ENCODE assay signal across 8 cellular contexts in genomic region chr6:11428895-11429294, GRCh38.
DNase-seq lines count a peak whose midpoint lies in the region; ATAC-seq and TF ChIP-seq lines count a peak whose summit lies in the region.

No MANE protein-coding gene starts in this region.

- peaks cover 59% of the 10 kb centered on the region for H3K4me1 Mint-ChIP-seq in Caco-2 (ENCODE audit: low read depth, unreplicated experiment)

- ATAC-seq in GM21786 (IDR thresholded peaks at IDR 0.05; ENCODE audit: unreplicated experiment) = peak; percentile 45

- POLR2A ChIA-PET in Caco-2 (lab: Charles Lee) = no interaction called here

- H3K27me3 ChIP-seq in Caco-2 (replicated peaks; ENCODE audit: control insufficient read depth, insufficient read depth, low read length) (no peaks in the 10 kb centered on the region), subcutaneous abdominal adipose tissue (ENCODE audit: control insufficient read depth in 5 of 5, insufficient read depth in 4 of 5, low read length in 5 of 5) (no peaks in the 10 kb centered on the region)

- no peaks in the 10 kb centered on the region for H3K27me3 Mint-ChIP-seq in Caco-2 (ENCODE audit: insufficient read depth, unreplicated experiment)

- H3K4me3 ChIP-seq in Caco-2 (ENCODE audit: low read depth, low read length) = no peak overlapping the region
- H3K4me3 ChIP-seq in NB4 (ENCODE audit: low read depth, low read length) = no peak overlapping the region
- H3K4me3 ChIP-seq in subcutaneous abdominal adipose tissue (ENCODE audit: low read depth in 1 of 5, low read length in 5 of 5) = peak overlapping the region in 1 of 5 donors; percentile 3

- H3K9me3 Mint-ChIP-seq in Caco-2 (ENCODE audit: unreplicated experiment) = no peaks in the 10 kb centered on the region

- H3K9me3 ChIP-seq in Caco-2 (no peaks in the 10 kb centered on the region), subcutaneous abdominal adipose tissue (ENCODE audit: control insufficient read depth in 5 of 5, low read length in 5 of 5) (no peaks in the 10 kb centered on the region)

- peaks cover 73% of the 10 kb centered on the region for H3K4me1 ChIP-seq in Caco-2
- H3K4me1 ChIP-seq in subcutaneous abdominal adipose tissue (ENCODE audit: control insufficient read depth in 5 of 5, insufficient read depth in 5 of 5, low read length in 5 of 5) = peaks cover 13 to 86% (median 70%) of the 10 kb centered on the region in 5 donors

- H3K27ac ChIP-seq in subcutaneous abdominal adipose tissue (ENCODE audit: low read depth, low read length) = peak overlapping the region; percentile 83

- intact Hi-C loops in Caco-2 (cut with micrococcal nuclease; ENCODE audit: unreplicated experiment) = no loop called here

- H3K36me3 Mint-ChIP-seq in Caco-2 (ENCODE audit: insufficient read depth, unreplicated experiment) = peaks cover 6% of the 10 kb centered on the region

- DNase-seq in Caco-2 = no peak
- DNase-seq in NB4 (ENCODE audit: low read depth) = peak; percentile 43
- peak; percentile 97 for DNase-seq in fibroblast of gingiva (ENCODE audit: low read depth)
- DNase-seq in NCI-H1694 (lab: John Stamatoyannopoulos, UW) = no peak
- no peak for DNase-seq in DMS153 (lab: John Stamatoyannopoulos, UW)
- no peak for DNase-seq in activated CD4-positive, alpha-beta T cell treated with anti-CD3 and anti-CD28 coated beads, Interleukin-2, amount 50 U/mL, for 1 hour

- CTCF ChIA-PET in Caco-2 (lab: Charles Lee) = no interaction called here

- no TSS peak for BruUV-seq in Caco-2 (replicated peaks; lab: Mats Ljungman, UMichigan)

- TF ChIP-seq POLR2A in NB4 (IDR thresholded peaks at IDR 0.05; ENCODE audit: extremely low read depth, insufficient read length) = no peak

- peak overlapping the region; percentile 62 for H3K27ac Mint-ChIP-seq in Caco-2 (ENCODE audit: unreplicated experiment)

- H3K9ac ChIP-seq in subcutaneous abdominal adipose tissue (ENCODE audit: low read length in 5 of 5) = no peak overlapping the region

- H3K36me3 ChIP-seq in Caco-2 (ENCODE audit: control insufficient read depth, insufficient read depth, low read length) = no peaks in the 10 kb centered on the region
- H3K36me3 ChIP-seq in subcutaneous abdominal adipose tissue (ENCODE audit: control insufficient read depth in 5 of 5, insufficient read depth in 5 of 5, low read length in 5 of 5) = no peaks in the 10 kb centered on the region

- TF ChIP-seq CTCF in Caco-2 (IDR thresholded peaks at IDR 0.05; ENCODE audit: insufficient read depth in 1 of 2, low read depth in 1 of 2, low read length in 1 of 2, severe bottlenecking in 1 of 2, unreplicated experiment in 1 of 2) = no peak
- TF ChIP-seq CTCF in NB4 (IDR thresholded peaks at IDR 0.05; ENCODE audit: low read depth, low read length) = no peak

- no peak overlapping the region for H3K4me3 Mint-ChIP-seq in Caco-2 (ENCODE audit: unreplicated experiment)

Comparison
In these comparisons a context has a peak if more than half of its experiments do, and no peak if none do; other contexts are left out.
1. DNase-seq: peak in NB4 (single experiment) and fibroblast of gingiva (single experiment); none in Caco-2 (0 of 2), NCI-H1694 (single experiment), DMS153 (single experiment) and activated CD4-positive, alpha-beta T cell treated with anti-CD3 and anti-CD28 coated beads, Interleukin-2, amount 50 U/mL, for 1 hour (single experiment).